In genomic region chr12:6451348-6452244, GRCh38 we compare ENCODE assay signal across 8 cellular contexts. TPM values are rescaled to one million over a fixed set of nuclear protein-coding genes. Genes with fewer than 3 reads are reported as not detected.
A peak's percentile ranks its signal among the peaks of the same experiment; 100 is the strongest.
DNase-seq lines count a peak whose midpoint lies in the region; FAIRE-seq and TF ChIP-seq lines count a peak whose summit lies in the region.

TSS of gene TAPBPL (plus strand) at chr12:6452042. CDS start at chr12:6452249, 207 bp downstream.

- no peaks in the 10 kb centered on the region for H3K36me3 ChIP-seq in endothelial cell of umbilical vein (ENCODE audit: control insufficient read depth in 2 of 2, extremely low read depth in 1 of 2, insufficient read depth in 2 of 2, low read length in 2 of 2)

- intact Hi-C loops in endothelial cell of umbilical vein (cut with micrococcal nuclease) = loop anchor here (1.0 kb wide), 3 partner anchors 21 to 128 kb away; partner anchors contain the start of gene LTBR

- H2AFZ ChIP-seq in endothelial cell of umbilical vein (ENCODE audit: low read depth, low read length) = peak within 1 kb of the TSS; percentile 79

- no peaks in the 10 kb centered on the region for H3K9me1 ChIP-seq in endothelial cell of umbilical vein (replicated peaks; ENCODE audit: control insufficient read depth, extremely low read depth, insufficient read depth, low read length)

- peak; percentile 41 for TF ChIP-seq POLR2A in endothelial cell of umbilical vein (IDR thresholded peaks at IDR 0.05; ENCODE audit: low read depth, low read length)

- DNase-seq in AML-193 (lab: John Stamatoyannopoulos, UW) (peak; percentile 52 to 56), GM19238 (ENCODE audit: insufficient read length, low spot score) (peak; percentile 73), HPDE6-E6E7 (ENCODE audit: extremely low spot score) (peak; percentile 87), NOMO-1 (lab: John Stamatoyannopoulos, UW; ENCODE audit: unreplicated experiment in 2 of 2) (peak; percentile 53 to 72), activated T-cell treated with anti-CD3 and anti-CD28 coated beads for 1 hour (ENCODE audit: low read depth) (peak; percentile 62), endothelial cell of umbilical vein (ENCODE audit: low read depth, low spot score) (peak; percentile 89), midbrain (lab: John Stamatoyannopoulos, UW) (peak; percentile 90)
- DNase-seq in stimulated activated CD8-positive, alpha-beta memory T cell treated with anti-CD3 and anti-CD28 coated beads, Interleukin-2, amount 100 ng/mL, for 48 hours (ENCODE audit: low read depth in 2 of 2) = peak; percentile 59 to 67

- peaks cover 27% of the 10 kb centered on the region for H3K4me1 ChIP-seq in endothelial cell of umbilical vein (ENCODE audit: control insufficient read depth, extremely low read depth, insufficient read depth, low read length)

- peak within 1 kb of the TSS; percentile 62 for H3K27ac ChIP-seq in endothelial cell of umbilical vein (ENCODE audit: insufficient read depth, low read depth, low read length)

- H3K4me3 ChIP-seq in endothelial cell of umbilical vein (replicated peaks in 1 of 3; ENCODE audit: insufficient read depth in 1 of 3, low read depth in 1 of 3, low read length in 3 of 3) = peak within 1 kb of the TSS; percentile 6 to 51 (median 31)

- H3K27me3 ChIP-seq in endothelial cell of umbilical vein (ENCODE audit: control insufficient read depth in 2 of 2, insufficient read depth in 2 of 2, low read length in 2 of 2) = no peaks in the 10 kb centered on the region

- peak; percentile 96 for FAIRE-seq in endothelial cell of umbilical vein (lab: Jason Lieb, UNC)

- no TSS peak for BruUV-seq in endothelial cell of umbilical vein (replicated peaks; lab: Mats Ljungman, UMichigan)

- dilution Hi-C loops in endothelial cell of umbilical vein (cut with MboI; ENCODE audit: extremely low pct_ligation_motif_present, low sequenced_read_pairs) = no loop called here

- peak within 1 kb of the TSS; percentile 49 for H3K9ac ChIP-seq in endothelial cell of umbilical vein (replicated peaks; ENCODE audit: extremely low read depth, insufficient read depth, low read length)

- no peaks in the 10 kb centered on the region for H3K9me3 ChIP-seq in endothelial cell of umbilical vein (replicated peaks; ENCODE audit: control insufficient read depth, insufficient read depth, low read length)

- POLR2A ChIA-PET in endothelial cell of umbilical vein (lab: Charles Lee) = interaction anchor here (0.6 to 1.2 kb wide), 4 partner anchors 14 to 634 kb away, joined by 3 to 5 read pairs (median 5); partner anchors contain the start of gene VAMP1

- no peaks in the 10 kb centered on the region for H4K20me1 ChIP-seq in endothelial cell of umbilical vein (replicated peaks; ENCODE audit: control insufficient read depth, extremely low read depth, insufficient read depth, low read length)

- no peak for TF ChIP-seq CTCF in endothelial cell of umbilical vein (IDR thresholded peaks at IDR 0.05; ENCODE audit: extremely low read depth in 1 of 2, insufficient read depth in 1 of 2, low read depth in 1 of 2, low read length in 2 of 2)

- H3K79me2 ChIP-seq in endothelial cell of umbilical vein (ENCODE audit: control insufficient read depth, insufficient read depth, low read length) = no peaks in the 10 kb centered on the region

- CTCF ChIA-PET in endothelial cell of umbilical vein (lab: Charles Lee) = interaction anchor here (0.7 to 3.0 kb wide), 7 partner anchors 8 to 154 kb away, joined by 3 to 25 read pairs (median 5); no protein-coding TSS in a partner anchor

- H3K4me2 ChIP-seq in endothelial cell of umbilical vein (ENCODE audit: insufficient read depth, low read length) = peak within 1 kb of the TSS; percentile 62

TF ChIP-seq in endothelial cell of umbilical vein, 7 proteins besides CTCF, POLR2A, EP300 and RAD21:
- TF ChIP-seq POLR2AphosphoS5 (IDR thresholded peaks at IDR 0.05; ENCODE audit: insufficient read depth, low read depth, low read length) = peak; percentile 57
- no peak for TF ChIP-seq GATA2 (IDR thresholded peaks at IDR 0.05; ENCODE audit: insufficient read depth, insufficient read length, low read depth, low read length)
- TF ChIP-seq MYC (IDR thresholded peaks at IDR 0.05; ENCODE audit: low read depth, low read length) = no peak
- no peak for TF ChIP-seq FOS (IDR thresholded peaks at IDR 0.05; ENCODE audit: borderline replicate concordance, insufficient read depth, low read length)
- no peak for TF ChIP-seq JUN (IDR thresholded peaks at IDR 0.05; ENCODE audit: borderline replicate concordance, insufficient read depth, insufficient read length, low read depth)
- TF ChIP-seq EZH2 (IDR thresholded peaks at IDR 0.05; ENCODE audit: borderline replicate concordance, low read depth, low read length, severe bottlenecking) = no peak
- peak; percentile 46 for TF ChIP-seq MAX (IDR thresholded peaks at IDR 0.05; ENCODE audit: insufficient read depth, insufficient read length)

RNA-seq across cellular contexts. Expression of gene TAPBPL, which starts in this region (rescaled TPM):
- 9.9 and 11.7 TPM in 2 replicates for total RNA-seq in endothelial cell of umbilical vein
- 28.6 and 33.6 TPM in 2 replicates for polyA plus RNA-seq in endothelial cell of umbilical vein
- polyA plus RNA-seq in endothelial cell of umbilical vein (2011; cell fraction: cytosol; rRNA removed) = 18.1 and 19.6 TPM in 2 replicates
- 22.4 and 24.3 TPM in 2 replicates for polyA plus RNA-seq in endothelial cell of umbilical vein (2011; cell fraction: nucleus; rRNA removed)
- 5.8 and 7.5 TPM in 2 replicates for polyA plus RNA-seq in endothelial cell of umbilical vein (2012)
- 15.6 and 19.7 TPM in 2 replicates for polyA minus RNA-seq in endothelial cell of umbilical vein
- polyA minus RNA-seq in endothelial cell of umbilical vein (2011; cell fraction: cytosol; rRNA and poly(A)+ RNA removed) = not detected
- 8.0 and 8.7 TPM in 2 replicates for polyA minus RNA-seq in endothelial cell of umbilical vein (2011; cell fraction: nucleus; rRNA and poly(A)+ RNA removed)

Comparison
In these comparisons a context has a peak if more than half of its experiments do, and no peak if none do; other contexts are left out.
1. Peak in every context shown above with its lines: DNase-seq, H3K4me3 ChIP-seq and H3K27ac ChIP-seq.